9 cellular contexts compared by ENCODE assay signal in genomic region chr5:96963267-96963666, GRCh38. TPM values are rescaled to one million over a fixed set of nuclear protein-coding genes. Genes with fewer than 3 reads are reported as not detected.
DNase-seq lines count a peak whose midpoint lies in the region; ATAC-seq and TF ChIP-seq lines count a peak whose summit lies in the region.
"Had no signal": no experiment of that assay in that cellular context is flagged by ENCODE, and none has a peak within 500 bp of the region (broad histone marks: within the 10 kb centered on the region; RNA-seq: fewer than 3 reads in every experiment).

No MANE protein-coding gene starts in this region.

- 7 to 12% methylated on average over 3 of the region's 3 CpGs for WGBS in lower leg skin, 2 donors

- DNase-seq in ELR (ENCODE audit: low read depth) (peak; percentile 73), M059J (ENCODE audit: low read depth) (peak; percentile 67), astrocyte of the spinal cord (ENCODE audit: low read depth, low spot score) (peak; percentile 68), lower leg skin (ENCODE audit: low spot score in 2 of 2) (peak; percentile 77 to 89), NCI-H2107 treated with DMSO at 0.1 percent for 48 hours (lab: John Stamatoyannopoulos, UW; ENCODE audit: unreplicated experiment) (no peak), GM13977 (ENCODE audit: low spot score) (no peak)

- no peak for TF ChIP-seq POLR2A in lower leg skin (IDR thresholded peaks at IDR 0.05)

- intact Hi-C loops in lower leg skin (cut with DNase I; ENCODE audit: low total_unique reads) = no loop called here

- in situ Hi-C loops in astrocyte of the spinal cord (cut with HindIII; ENCODE audit: low sequenced_read_pairs) = no loop called here
- in situ Hi-C loops in GM13977 (cut with MboI; ENCODE audit: low pct_unique_long_range_greater_than_20kb, low sequenced_read_pairs, unreplicated experiment) = no loop called here

- H3K4me3 ChIP-seq in astrocyte of the spinal cord (ENCODE audit: low read depth, low read length) (no peak overlapping the region), lower leg skin (ENCODE audit: low read depth, poor library complexity, severe bottlenecking) (no peak overlapping the region)

- ATAC-seq in GM21619 (IDR thresholded peaks at IDR 0.05; ENCODE audit: unreplicated experiment) (peak; percentile 46), GM21515 (IDR thresholded peaks at IDR 0.05; ENCODE audit: unreplicated experiment) (no peak)
- ATAC-seq: Panc1 had no signal

- TF ChIP-seq CTCF in astrocyte of the spinal cord (IDR thresholded peaks at IDR 0.05; ENCODE audit: low read depth, low read length) (no peak), lower leg skin (IDR thresholded peaks at IDR 0.05) (no peak), GM13977 (IDR thresholded peaks at IDR 0.05; ENCODE audit: extremely low read depth, insufficient read depth, missing control alignments) (no peak)

RNA-seq across cellular contexts. Expression of gene LNPEP, which starts 27.4 kb away (rescaled TPM):
- 22.8 and 37.6 TPM in 2 replicates for total RNA-seq in M059J (2014; rRNA removed; shearing (Covaris generic))
- 10 to 100 TPM; 53.9 to 60.1 (median 56.9) TPM for total RNA-seq in lower leg skin

Comparison
In these comparisons a context has a peak if more than half of its experiments do, and no peak if none do; other contexts are left out.
1. DNase-seq: peak in ELR (single experiment), M059J (single experiment), astrocyte of the spinal cord (single experiment) and lower leg skin (2 of 2); none in NCI-H2107 treated with DMSO at 0.1 percent for 48 hours (single experiment) and GM13977 (single experiment).